16 cellular contexts compared by ENCODE assay signal in genomic region chr3:153111056-153111455, GRCh38. TPM values are rescaled to one million over a fixed set of nuclear protein-coding genes. Genes with fewer than 3 reads are reported as not detected.
DNase-seq lines count a peak whose midpoint lies in the region; ATAC-seq and TF ChIP-seq lines count a peak whose summit lies in the region.
"Had no signal": no experiment of that assay in that cellular context is flagged by ENCODE, and none has a peak within 500 bp of the region (broad histone marks: within the 10 kb centered on the region; RNA-seq: fewer than 3 reads in every experiment).

No MANE protein-coding gene starts in this region.

- H3F3A ChIP-seq in smooth muscle cell (ENCODE audit: low read depth), result no peaks in the 10 kb centered on the region

- no peak overlapping the region for H3K14ac ChIP-seq in IMR-90 (replicated peaks; ENCODE audit: low read depth, low read length)

- H3K4ac ChIP-seq in IMR-90 (ENCODE audit: low read depth, low read length), result no peak overlapping the region

- no peak overlapping the region for H3K4me3 ChIP-seq in IMR-90 (ENCODE audit: insufficient read depth, low read depth, low read length)
- H3K4me3 ChIP-seq in fibroblast of mammary gland (ENCODE audit: control insufficient read depth, low read depth, low read length), result no peak overlapping the region
- no peak overlapping the region for H3K4me3 ChIP-seq in smooth muscle cell
- no peak overlapping the region for H3K4me3 ChIP-seq in SJCRH30

- TF ChIP-seq POLR2A in IMR-90 (IDR thresholded peaks at IDR 0.05; ENCODE audit: low read depth, low read length), result no peak

- H3K27ac ChIP-seq in IMR-90 (ENCODE audit: insufficient read depth, low read length) (no peak overlapping the region), smooth muscle cell (ENCODE audit: low read depth) (no peak overlapping the region), SJCRH30 (no peak overlapping the region)
- H3K27ac ChIP-seq: C4-2B had no signal

- dilution Hi-C loops in IMR-90 (cut with HindIII; ENCODE audit: low sequenced_read_pairs, unreplicated experiment), result no loop called here

- no peak overlapping the region for H3K4me2 ChIP-seq in IMR-90 (ENCODE audit: low read depth, low read length)
- H3K4me2 ChIP-seq in smooth muscle cell, result no peak overlapping the region

- no peak overlapping the region for H2BK5ac ChIP-seq in IMR-90 (ENCODE audit: low read depth, low read length, poor library complexity, severe bottlenecking)

- H4K20me1 ChIP-seq in IMR-90 (ENCODE audit: insufficient read depth, low read length), result no peaks in the 10 kb centered on the region
- H4K20me1 ChIP-seq in smooth muscle cell (ENCODE audit: low read depth), result no peaks in the 10 kb centered on the region

- no peaks in the 10 kb centered on the region for H3K9me3 ChIP-seq in IMR-90 (ENCODE audit: control insufficient read depth, insufficient read depth, low read length)
- no peaks in the 10 kb centered on the region for H3K9me3 ChIP-seq in smooth muscle cell (replicated peaks; ENCODE audit: low read depth)
- H3K9me3 ChIP-seq in SJCRH30 (replicated peaks), result no peaks in the 10 kb centered on the region
- H3K9me3 ChIP-seq: BE2C had no signal

- BruUV-seq in IMR-90 (replicated peaks; lab: Mats Ljungman, UMichigan), result no TSS peak

- ATAC-seq in IMR-90 (ENCODE audit: low read depth), result peak; percentile 35; the same call in 1 of the 2 replicates
- ATAC-seq: CD8-positive, alpha-beta T cell had no signal

- H2AK9ac ChIP-seq in IMR-90 (replicated peaks; ENCODE audit: low read depth, low read length, poor library complexity), result no peak overlapping the region

- no CpG with 5 or more reads among the region's 3 CpGs for WGBS in IMR-90 (ENCODE audit: extremely low coverage in 2 of 2, insufficient read length in 1 of 2), 2 experiments
- WGBS in smooth muscle cell (ENCODE audit: low lambda C conversion rate), result 94% methylated on average over 3 of the region's 3 CpGs

- H2BK15ac ChIP-seq in IMR-90 (ENCODE audit: low read depth, low read length), result no peak overlapping the region

- no peak overlapping the region for H3K9ac ChIP-seq in IMR-90 (ENCODE audit: low read depth, low read length)
- no peak overlapping the region for H3K9ac ChIP-seq in smooth muscle cell (ENCODE audit: low read depth)

- H4K91ac ChIP-seq in IMR-90 (ENCODE audit: insufficient read depth, low read depth, low read length), result no peak overlapping the region

- DNase-seq in EH (ENCODE audit: low read depth) (peak; percentile 28), IMR-90 (no peak), fibroblast of mammary gland (ENCODE audit: low read depth) (peak; percentile 38), smooth muscle cell (lab: John Stamatoyannopoulos, UW; ENCODE audit: unreplicated experiment) (no peak), NCI-H1930 (lab: John Stamatoyannopoulos, UW) (no peak), SJCRH30 (no peak)
- DNase-seq in stimulated activated naive CD4-positive, alpha-beta T cell treated with Interleukin-2 at 50 U/mL for 16 hours (lab: John Stamatoyannopoulos, UW), result no peak
- no peak for DNase-seq in stimulated activated CD4-positive, alpha-beta T cell treated with anti-CD3 and anti-CD28 coated beads, Interleukin-2, amount 100 ng/mL, for 48 hours
- DNase-seq: ACHN; BE2C; CD8-positive, alpha-beta T cell; COR-L47; DMS153; DMS79 treated with DMSO at 0.1 percent for 48 hours; GF-D8 had no signal

- CTCF ChIA-PET in IMR-90 (lab: Yijun Ruan, JAX), result no interaction called here

- no peaks in the 10 kb centered on the region for H3K79me1 ChIP-seq in IMR-90 (ENCODE audit: low read depth in 1 of 2, low read length in 2 of 2)

- no peak overlapping the region for H4K5ac ChIP-seq in IMR-90 (ENCODE audit: low read depth, low read length)

- no peak overlapping the region for H2BK20ac ChIP-seq in IMR-90 (ENCODE audit: low read depth, low read length)

- in situ Hi-C loops in IMR-90 (cut with MboI; ENCODE audit: low sequenced_read_pairs), result no loop called here

- POLR2A ChIA-PET in IMR-90 (lab: Charles Lee; ENCODE audit: unreplicated experiment), result no interaction called here

- no peaks in the 10 kb centered on the region for H3K36me3 ChIP-seq in IMR-90 (ENCODE audit: control insufficient read depth, insufficient read depth, low read length)
- no peaks in the 10 kb centered on the region for H3K36me3 ChIP-seq in smooth muscle cell (ENCODE audit: low read depth)
- no peaks in the 10 kb centered on the region for H3K36me3 ChIP-seq in SJCRH30
- H3K36me3 ChIP-seq: BE2C had no signal

- no peak overlapping the region for H3K18ac ChIP-seq in IMR-90 (ENCODE audit: low read depth, low read length)

- H3K23ac ChIP-seq in IMR-90 (ENCODE audit: low read depth, low read length), result no peak overlapping the region

- no peaks in the 10 kb centered on the region for H3K9me1 ChIP-seq in IMR-90 (ENCODE audit: insufficient read depth, low read length)

- TF ChIP-seq RAD21 in IMR-90 (IDR thresholded peaks at IDR 0.05; ENCODE audit: low read length), result no peak

- no peak overlapping the region for H2AFZ ChIP-seq in IMR-90 (replicated peaks; ENCODE audit: low read length, poor library complexity)
- H2AFZ ChIP-seq in smooth muscle cell (ENCODE audit: low read depth), result peak overlapping the region; percentile 77

- no peak overlapping the region for H2AK5ac ChIP-seq in IMR-90 (ENCODE audit: low read depth, low read length)

- H4K8ac ChIP-seq in IMR-90 (ENCODE audit: low read depth in 2 of 2, low read length in 2 of 2), result no peak overlapping the region

- H3K79me2 ChIP-seq in smooth muscle cell (ENCODE audit: low read depth), result no peaks in the 10 kb centered on the region

- intact Hi-C loops in IMR-90 (cut with micrococcal nuclease), result no loop called here

- H3K4me1 ChIP-seq in IMR-90 (ENCODE audit: control insufficient read depth, insufficient read depth, low read length), result no peaks in the 10 kb centered on the region
- H3K4me1 ChIP-seq in smooth muscle cell (ENCODE audit: low read depth), result no peaks in the 10 kb centered on the region
- no peaks in the 10 kb centered on the region for H3K4me1 ChIP-seq in SJCRH30
- H3K4me1 ChIP-seq: BE2C had no signal

- no peak overlapping the region for H2BK120ac ChIP-seq in IMR-90 (ENCODE audit: low read depth, low read length)

- no peak overlapping the region for H3K56ac ChIP-seq in IMR-90 (ENCODE audit: extremely low read depth, insufficient read depth, low read length)

- TF ChIP-seq CTCF in IMR-90 (conservative IDR thresholded peaks at IDR 0.05; ENCODE audit: low read depth, low read length), result no peak
- no peak for TF ChIP-seq CTCF in fibroblast of mammary gland (conservative IDR thresholded peaks at IDR 0.05; ENCODE audit: control insufficient read depth, insufficient read depth, low read depth, low read length)
- TF ChIP-seq CTCF in smooth muscle cell (IDR thresholded peaks at IDR 0.05; ENCODE audit: borderline replicate concordance, insufficient read depth, poor library complexity, severe bottlenecking), result no peak

- H3K27me3 ChIP-seq in IMR-90 (ENCODE audit: control insufficient read depth, insufficient read depth, low read length) (no peaks in the 10 kb centered on the region), smooth muscle cell (ENCODE audit: low read depth) (no peaks in the 10 kb centered on the region), SJCRH30 (no peaks in the 10 kb centered on the region)
- H3K27me3 ChIP-seq: BE2C had no signal

TF ChIP-seq in IMR-90, 13 proteins besides CTCF, POLR2A, EP300 and RAD21:
- no peak for TF ChIP-seq MXI1 (IDR thresholded peaks at IDR 0.05; ENCODE audit: borderline replicate concordance, low read depth, low read length)
- no peak for TF ChIP-seq SMC3 (IDR thresholded peaks at IDR 0.05; ENCODE audit: low read depth, low read length)
- TF ChIP-seq MAFK (IDR thresholded peaks at IDR 0.05; ENCODE audit: low read depth, low read length), result no peak
- TF ChIP-seq RCOR1 (IDR thresholded peaks at IDR 0.05; ENCODE audit: insufficient replicate concordance, low read length), result no peak
- TF ChIP-seq USF2 (IDR thresholded peaks at IDR 0.05; ENCODE audit: low read depth, low read length), result no peak
- TF ChIP-seq MAZ (IDR thresholded peaks at IDR 0.05; ENCODE audit: borderline replicate concordance, low read depth, low read length), result no peak
- TF ChIP-seq BHLHE40 (IDR thresholded peaks at IDR 0.05; ENCODE audit: low read depth, low read length), result no peak
- TF ChIP-seq CEBPB (IDR thresholded peaks at IDR 0.05; ENCODE audit: low read depth, low read length), result no peak
- TF ChIP-seq ELK1 (IDR thresholded peaks at IDR 0.05; ENCODE audit: borderline replicate concordance, low read depth, low read length), result no peak
- TF ChIP-seq CHD1 (IDR thresholded peaks at IDR 0.05; ENCODE audit: low read depth, low read length), result no peak
- TF ChIP-seq RFX5 (IDR thresholded peaks at IDR 0.05; ENCODE audit: low read depth, low read length), result no peak
- TF ChIP-seq NFE2L2 (IDR thresholded peaks at IDR 0.05; ENCODE audit: low read depth, low read length), result no peak
- TF ChIP-seq FOS (IDR thresholded peaks at IDR 0.05; ENCODE audit: low read depth, low read length), result no peak

RNA-seq across cellular contexts. Expression of gene RAP2B, which starts 51.0 kb away (rescaled TPM):
- total RNA-seq in IMR-90 (2012; rRNA removed) (12.4 and 18.1 TPM in 2 replicates), smooth muscle cell (29.0 and 29.2 TPM in 2 replicates)
- polyA plus RNA-seq in IMR-90 (2012; rRNA removed) (6.1 and 6.6 TPM in 2 replicates), smooth muscle cell (10.7 and 21.7 TPM in 2 replicates)
- polyA plus RNA-seq in IMR-90 (2012; cell fraction: cytosol; rRNA removed), result 6.3 and 6.4 TPM in 2 replicates
- polyA plus RNA-seq in IMR-90 (2012; cell fraction: nucleus; rRNA removed; ENCODE audit: low replicate concordance), result 2.0 and 2.1 TPM in 2 replicates
- total RNA-seq in SJCRH30 (2014; rRNA removed; shearing (Covaris generic)), result 13.7 and 13.9 TPM in 2 replicates

Comparison
In these comparisons a context has a peak if more than half of its experiments do, and no peak if none do; other contexts are left out.
1. DNase-seq: peak in EH (single experiment) and fibroblast of mammary gland (single experiment); none in IMR-90 (single experiment), smooth muscle cell (single experiment), stimulated activated naive CD4-positive, alpha-beta T cell treated with Interleukin-2 at 50 U/mL for 16 hours (single experiment), NCI-H1930 (0 of 2), stimulated activated CD4-positive, alpha-beta T cell treated with anti-CD3 and anti-CD28 coated beads, Interleukin-2, amount 100 ng/mL, for 48 hours (0 of 2) and SJCRH30 (0 of 2).